Comparison of ENCODE assay signal across 19 cellular contexts in genomic region chr17:61459968-61460718, GRCh38. TPM values are rescaled to one million over a fixed set of nuclear protein-coding genes. Genes with fewer than 3 reads are reported as not detected.
"Had no signal": no experiment of that assay in that cellular context is flagged by ENCODE, and none has a peak within 500 bp of the region (broad histone marks: within the 10 kb centered on the region; RNA-seq: fewer than 3 reads in every experiment).

No MANE protein-coding gene starts in this region.

- H3K9me3 ChIP-seq: SK-N-SH, tibial artery had no signal

- H3K36me3 Mint-ChIP-seq: activated naive CD8-positive, alpha-beta T cell treated with anti-CD3 and anti-CD28 coated beads, Interleukin-2, amount 10 ng/mL, durations not matched to agents 7 days and 5 days; memory B cell; natural killer cell treated with Interleukin-12 subunit alpha and Interleukin-12 subunit beta and Interleukin-15 and Interleukin-18, amount 100 ng/mL, for 72 hours had no signal

- H3K4me3 Mint-ChIP-seq: activated CD8-positive, alpha-beta T cell treated with anti-CD3 and anti-CD28 coated beads, Interleukin-2, amount 10 ng/mL, durations not matched to agents 7 days and 5 days; activated naive CD8-positive, alpha-beta T cell treated with anti-CD3 and anti-CD28 coated beads, Interleukin-2, amount 10 ng/mL, durations not matched to agents 7 days and 5 days; memory B cell; natural killer cell treated with Interleukin-12 subunit alpha and Interleukin-12 subunit beta and Interleukin-15 and Interleukin-18, amount 100 ng/mL, for 72 hours; WTC11 had no signal

- H3K36me3 ChIP-seq: tibial artery had no signal

- H3K4me3 ChIP-seq: tibial artery had no signal

- H3K9me3 Mint-ChIP-seq: memory B cell; natural killer cell treated with Interleukin-12 subunit alpha and Interleukin-12 subunit beta and Interleukin-15 and Interleukin-18, amount 100 ng/mL, for 72 hours; WTC11 had no signal

- DNase-seq: activated CD4-positive, alpha-beta T cell treated with anti-CD3 and anti-CD28 coated beads for 48 hours; activated CD8-positive, alpha-beta T cell treated with anti-CD3 and anti-CD28 coated beads, Interleukin-2, amount 10 ng/mL, durations not matched to agents 7 days and 5 days; activated naive CD8-positive, alpha-beta T cell treated with anti-CD3 and anti-CD28 coated beads, Interleukin-2, amount 10 ng/mL, durations not matched to agents 7 days and 5 days; activated T-cell treated with anti-CD3 and anti-CD28 coated beads, Interleukin-2, amount 50 U/mL, for 1 hour; anterior cingulate cortex; cerebellar nuclear complex; left colon; SK-N-SH; T-helper 1 cell; tibial artery had no signal

- H3K9ac ChIP-seq: SK-N-SH had no signal

- FAIRE-seq: endometrium had no signal

- H3K27ac Mint-ChIP-seq: activated CD8-positive, alpha-beta T cell treated with anti-CD3 and anti-CD28 coated beads, Interleukin-2, amount 10 ng/mL, durations not matched to agents 7 days and 5 days; activated naive CD8-positive, alpha-beta T cell treated with anti-CD3 and anti-CD28 coated beads, Interleukin-2, amount 10 ng/mL, durations not matched to agents 7 days and 5 days; memory B cell; natural killer cell treated with Interleukin-12 subunit alpha and Interleukin-12 subunit beta and Interleukin-15 and Interleukin-18, amount 100 ng/mL, for 72 hours; WTC11 had no signal

- H3K27ac ChIP-seq: tibial artery had no signal

- H3K4me2 ChIP-seq: SK-N-SH had no signal

- ATAC-seq: activated CD8-positive, alpha-beta T cell treated with anti-CD3 and anti-CD28 coated beads, Interleukin-2, amount 10 ng/mL, durations not matched to agents 7 days and 5 days; esophagus mucosa; left colon; natural killer cell treated with Interleukin-12 subunit alpha and Interleukin-12 subunit beta and Interleukin-15 and Interleukin-18, amount 100 ng/mL, for 72 hours; WTC11 had no signal

RNA-seq across cellular contexts. Expression of gene TBX4, which starts 7.9 kb away (rescaled TPM):
- total RNA-seq: activated CD8-positive, alpha-beta T cell treated with anti-CD3 and anti-CD28 coated beads, Interleukin-2, amount 10 ng/mL, durations not matched to agents 7 days and 5 days; activated naive CD8-positive, alpha-beta T cell treated with anti-CD3 and anti-CD28 coated beads, Interleukin-2, amount 10 ng/mL, durations not matched to agents 7 days and 5 days; dermis microvascular lymphatic vessel endothelial cell; esophagus mucosa; fibroblast of villous mesenchyme; left colon; natural killer cell treated with Interleukin-12 subunit alpha and Interleukin-12 subunit beta and Interleukin-15 and Interleukin-18, amount 100 ng/mL, for 72 hours; omental fat pad; pulmonary artery endothelial cell; WTC11 had no signal
